30 cellular contexts compared by ENCODE assay signal in genomic region chr16:25198021-25198420, GRCh38. TPM values are rescaled to one million over a fixed set of nuclear protein-coding genes. Genes with fewer than 3 reads are reported as not detected.
DNase-seq lines count a peak whose midpoint lies in the region; ATAC-seq and TF ChIP-seq lines count a peak whose summit lies in the region.
"Had no signal": no experiment of that assay in that cellular context is flagged by ENCODE, and none has a peak within 500 bp of the region (broad histone marks: within the 10 kb centered on the region; RNA-seq: fewer than 3 reads in every experiment).

No MANE protein-coding gene starts in this region.

- no peaks in the 10 kb centered on the region for H3K36me3 Mint-ChIP-seq in HFFc6 (ENCODE audit: low read depth)
- H3K36me3 Mint-ChIP-seq: stimulated activated effector memory CD8-positive, alpha-beta T cell treated with anti-CD3 and anti-CD28 coated beads, Interleukin-12 subunit alpha, Interleukin-12 subunit beta, amount 100 ng/mL, for 72 hours had no signal

- POLR2A ChIA-PET in RWPE1 (lab: Yijun Ruan, JAX; ENCODE audit: low non-redundant PET), result no interaction called here

- H3K4me1 ChIP-seq in foreskin keratinocyte, result no peaks in the 10 kb centered on the region
- H3K4me1 ChIP-seq: adrenal gland, body of pancreas, pancreas, upper lobe of right lung had no signal

- ATAC-seq in foreskin keratinocyte (peak; percentile 51), GM21737 (IDR thresholded peaks at IDR 0.05; ENCODE audit: unreplicated experiment) (no peak), HG02763 (IDR thresholded peaks at IDR 0.05; ENCODE audit: unreplicated experiment) (no peak)
- ATAC-seq: body of pancreas; pancreas; stimulated activated effector memory CD8-positive, alpha-beta T cell treated with anti-CD3 and anti-CD28 coated beads, Interleukin-12 subunit alpha, Interleukin-12 subunit beta, amount 100 ng/mL, for 72 hours; upper lobe of right lung had no signal

- no peak overlapping the region for H3K27ac Mint-ChIP-seq in HFFc6
- H3K27ac Mint-ChIP-seq: activated naive CD4-positive, alpha-beta T cell treated with anti-CD3 and anti-CD28 coated beads for 36 hours; H9; nephron progenitor cell; stimulated activated effector memory CD8-positive, alpha-beta T cell treated with anti-CD3 and anti-CD28 coated beads, Interleukin-12 subunit alpha, Interleukin-12 subunit beta, amount 100 ng/mL, for 72 hours had no signal

- peaks cover 10% of the 10 kb centered on the region for H3K4me1 Mint-ChIP-seq in HFFc6 (ENCODE audit: low read depth)
- H3K4me1 Mint-ChIP-seq: H9; stimulated activated effector memory CD8-positive, alpha-beta T cell treated with anti-CD3 and anti-CD28 coated beads, Interleukin-12 subunit alpha, Interleukin-12 subunit beta, amount 100 ng/mL, for 72 hours had no signal

- H3K27me3 ChIP-seq in foreskin keratinocyte, result no peaks in the 10 kb centered on the region
- H3K27me3 ChIP-seq: adrenal gland; BLaER1 treated with 17β-estradiol and CSF1 and Interleukin-3, amounts not matched to agents 10 nM and 100 nM; body of pancreas; pancreas; upper lobe of right lung had no signal

- H3K9me3 Mint-ChIP-seq in HFFc6, result no peaks in the 10 kb centered on the region
- H3K9me3 Mint-ChIP-seq: activated naive CD4-positive, alpha-beta T cell treated with anti-CD3 and anti-CD28 coated beads for 36 hours; H9; nephron progenitor cell; stimulated activated effector memory CD8-positive, alpha-beta T cell treated with anti-CD3 and anti-CD28 coated beads, Interleukin-12 subunit alpha, Interleukin-12 subunit beta, amount 100 ng/mL, for 72 hours had no signal

- DNase-seq in COLO829 (ENCODE audit: low spot score) (peak; percentile 42), HFFc6 (peak; percentile 48), RWPE1 (ENCODE audit: low spot score) (peak; percentile 12), foreskin keratinocyte (peak in 1 of 2 donors; percentile 45), NCI-H1930 (lab: John Stamatoyannopoulos, UW) (no peak), activated T-cell treated with anti-CD3 and anti-CD28 coated beads for 4 hours (no peak)
- DNase-seq: activated CD4-positive, alpha-beta T cell treated with anti-CD3 and anti-CD28 coated beads, Interleukin-2, amount 50 U/mL, for 4 hours; activated naive CD4-positive, alpha-beta T cell treated with anti-CD3 and anti-CD28 coated beads for 36 hours; adrenal gland; body of pancreas; H9; head of caudate nucleus; MV-4-11; NCI-H446 treated with DMSO at 0.1 percent for 48 hours; NCI-H82; nephron progenitor cell; pancreas; Right ventricle myocardium superior; stimulated activated CD4-positive, alpha-beta T cell treated with anti-CD3 and anti-CD28 coated beads, Interleukin-4, amount 100 ng/mL, for 1 hour; substantia nigra; SW 1271; upper lobe of right lung had no signal

- CTCF ChIA-PET in RWPE1 (lab: Yijun Ruan, JAX), result no interaction called here

- H3K4me3 Mint-ChIP-seq in HFFc6, result no peak overlapping the region
- H3K4me3 Mint-ChIP-seq: activated naive CD4-positive, alpha-beta T cell treated with anti-CD3 and anti-CD28 coated beads for 36 hours; H9; nephron progenitor cell; stimulated activated effector memory CD8-positive, alpha-beta T cell treated with anti-CD3 and anti-CD28 coated beads, Interleukin-12 subunit alpha, Interleukin-12 subunit beta, amount 100 ng/mL, for 72 hours had no signal

- H3K27me3 Mint-ChIP-seq in HFFc6 (ENCODE audit: insufficient read depth), result peaks cover 3% of the 10 kb centered on the region; the same call in 1 of the 2 replicates

- no peak overlapping the region for H3K27ac ChIP-seq in RWPE1
- no peak overlapping the region for H3K27ac ChIP-seq in foreskin keratinocyte
- H3K27ac ChIP-seq: adrenal gland; BLaER1 treated with 17β-estradiol and CSF1 and Interleukin-3, amounts not matched to agents 10 nM and 100 nM; body of pancreas; pancreas; upper lobe of right lung had no signal

- TF ChIP-seq CTCF in HFFc6 (IDR thresholded peaks at IDR 0.05) (no peak), RWPE1 (conservative IDR thresholded peaks at IDR 0.05; ENCODE audit: low read depth) (no peak), foreskin keratinocyte (conservative IDR thresholded peaks at IDR 0.05) (no peak)

RNA-seq across cellular contexts. Expression of gene AQP8, which starts 18.7 kb away (rescaled TPM):
- not detected for total RNA-seq in HFFc6 (2021; fragmentation: NEBNext Ultra II Directional; extraction: Animal tissue kit (Norgen Biotek cat#: 25700))
- not detected in 2 replicates for total RNA-seq in foreskin keratinocyte
- polyA plus RNA-seq in foreskin keratinocyte, result not detected in 2 replicates
- total RNA-seq: activated naive CD4-positive, alpha-beta T cell treated with anti-CD3 and anti-CD28 coated beads for 36 hours; Daoy; H9; kidney epithelial cell; lung; Right ventricle myocardium superior; upper lobe of right lung had no signal
- polyA plus RNA-seq: AG04450 had no signal

RNA-seq across cellular contexts. Expression of gene ZKSCAN2, which starts 59.6 kb away (rescaled TPM):
- 1 to 10 TPM; 4.0 to 4.8 (median 4.2) TPM for total RNA-seq in HFFc6 (2021; fragmentation: NEBNext Ultra II Directional; extraction: Animal tissue kit (Norgen Biotek cat#: 25700))
- 3.5 and 3.8 TPM in 2 replicates for total RNA-seq in foreskin keratinocyte
- polyA plus RNA-seq in foreskin keratinocyte, result 0.78 and 0.84 TPM in 2 replicates

Comparison
In these comparisons a context has a peak if more than half of its experiments do, and no peak if none do; other contexts are left out.
1. DNase-seq: peak in COLO829 (single experiment), HFFc6 (single experiment) and RWPE1 (single experiment); none in NCI-H1930 (0 of 2) and activated T-cell treated with anti-CD3 and anti-CD28 coated beads for 4 hours (single experiment).